ENCODE assay signal across 8 cellular contexts in genomic region chr5:109865636-109866035, GRCh38.
A peak's percentile ranks its signal among the peaks of the same experiment; 100 is the strongest.
DNase-seq lines count a peak whose midpoint lies in the region; ATAC-seq and TF ChIP-seq lines count a peak whose summit lies in the region.

No MANE protein-coding gene starts in this region.

- peak overlapping the region; percentile 38 for H3K4me2 ChIP-seq in fibroblast of lung (ENCODE audit: extremely low read depth, insufficient read depth, low read length)

- no peak overlapping the region for H3K4me3 ChIP-seq in fibroblast of lung (replicated peaks in 1 of 4; ENCODE audit: control extremely low read depth in 1 of 4, insufficient read depth in 1 of 4, low read depth in 3 of 4, low read length in 4 of 4)

- peaks cover 52% of the 10 kb centered on the region for H3K4me1 Mint-ChIP-seq in stimulated activated naive CD8-positive, alpha-beta T cell treated with anti-CD3 and anti-CD28 coated beads, Interleukin-15, amount 100 ng/mL, for 72 hours

- peak overlapping the region in 1 of 2 donors; percentile 17 for H3K27ac Mint-ChIP-seq in activated naive CD4-positive, alpha-beta T cell treated with anti-CD3 and anti-CD28 coated beads, Interleukin-2, amount 50 U/mL, for 72 hours
- H3K27ac Mint-ChIP-seq in stimulated activated naive CD8-positive, alpha-beta T cell treated with anti-CD3 and anti-CD28 coated beads, Interleukin-15, amount 100 ng/mL, for 72 hours, result peak overlapping the region in 1 of 2 donors; percentile 72

- H3K9me3 Mint-ChIP-seq in activated naive CD4-positive, alpha-beta T cell treated with anti-CD3 and anti-CD28 coated beads, Interleukin-2, amount 50 U/mL, for 72 hours, result no peaks in the 10 kb centered on the region
- H3K9me3 Mint-ChIP-seq in stimulated activated naive CD8-positive, alpha-beta T cell treated with anti-CD3 and anti-CD28 coated beads, Interleukin-15, amount 100 ng/mL, for 72 hours, result no peaks in the 10 kb centered on the region

- peak overlapping the region; percentile 38 for H3K27ac ChIP-seq in fibroblast of lung (ENCODE audit: insufficient read depth, low read length)

- no peak overlapping the region for H2AFZ ChIP-seq in fibroblast of lung (ENCODE audit: low read length)

- no peaks in the 10 kb centered on the region for H3K27me3 Mint-ChIP-seq in stimulated activated naive CD8-positive, alpha-beta T cell treated with anti-CD3 and anti-CD28 coated beads, Interleukin-15, amount 100 ng/mL, for 72 hours

- H3K27me3 ChIP-seq in fibroblast of lung (ENCODE audit: control insufficient read depth, insufficient read depth, low read length), result no peaks in the 10 kb centered on the region

- peak; percentile 50 to 67 for ATAC-seq in activated naive CD4-positive, alpha-beta T cell treated with anti-CD3 and anti-CD28 coated beads, Interleukin-2, amount 50 U/mL, for 72 hours
- ATAC-seq in stimulated activated naive CD8-positive, alpha-beta T cell treated with anti-CD3 and anti-CD28 coated beads, Interleukin-15, amount 100 ng/mL, for 72 hours, result peak; percentile 59
- no peak for ATAC-seq in HG02970 (IDR thresholded peaks at IDR 0.05; ENCODE audit: low FRiP score, unreplicated experiment)

- no peaks in the 10 kb centered on the region for H3K9me3 ChIP-seq in fibroblast of lung (ENCODE audit: control insufficient read depth, insufficient read depth, low read depth, low read length)

- H3K4me3 Mint-ChIP-seq in stimulated activated naive CD8-positive, alpha-beta T cell treated with anti-CD3 and anti-CD28 coated beads, Interleukin-15, amount 100 ng/mL, for 72 hours, result no peak overlapping the region

- no peaks in the 10 kb centered on the region for H4K20me1 ChIP-seq in fibroblast of lung (ENCODE audit: control insufficient read depth, extremely low read depth, insufficient read depth, low read length)

- peaks cover 24 to 46% of the 10 kb centered on the region in 2 donors for H3K36me3 Mint-ChIP-seq in activated naive CD4-positive, alpha-beta T cell treated with anti-CD3 and anti-CD28 coated beads, Interleukin-2, amount 50 U/mL, for 72 hours

- H3K36me3 ChIP-seq in fibroblast of lung (ENCODE audit: control insufficient read depth, insufficient read depth, low read length), result no peaks in the 10 kb centered on the region

- no peak overlapping the region for H3K9ac ChIP-seq in fibroblast of lung (ENCODE audit: insufficient read depth, low read length)

- no peak for DNase-seq in activated naive CD4-positive, alpha-beta T cell treated with anti-CD3 and anti-CD28 coated beads, Interleukin-2, amount 50 U/mL, for 72 hours (ENCODE audit: low spot score in 2 of 2)
- DNase-seq in activated naive CD4-positive, alpha-beta T cell (lab: John Stamatoyannopoulos, UW), result no peak
- DNase-seq in NCI-H774 (lab: John Stamatoyannopoulos, UW), result peak; percentile 75
- peak; percentile 96 to 100 for DNase-seq in fibroblast of lung (ENCODE audit: low read depth in 2 of 2)
- no peak for DNase-seq in stimulated activated naive CD8-positive, alpha-beta T cell treated with anti-CD3 and anti-CD28 coated beads, Interleukin-15, amount 100 ng/mL, for 72 hours
- no peak for DNase-seq in Kasumi-1 (lab: John Stamatoyannopoulos, UW)
- DNase-seq in stimulated activated CD4-positive, alpha-beta T cell treated with anti-CD3 and anti-CD28 coated beads, Interleukin-2, amount 100 ng/mL, for 24 hours, result no peak

- no peak for TF ChIP-seq CTCF in fibroblast of lung (conservative IDR thresholded peaks at IDR 0.05 in 1 of 2, IDR thresholded peaks at IDR 0.05 in 1 of 2; ENCODE audit: low read depth in 1 of 2, low read length in 2 of 2)

- no peaks in the 10 kb centered on the region for H3K79me2 ChIP-seq in fibroblast of lung (ENCODE audit: control insufficient read depth, insufficient read depth, low read length)

- peaks cover 11% of the 10 kb centered on the region for H3K4me1 ChIP-seq in fibroblast of lung (ENCODE audit: control insufficient read depth, extremely low read depth, insufficient read depth, low read length)

Comparison
In these comparisons a context has a peak if more than half of its experiments do, and no peak if none do; other contexts are left out.
1. DNase-seq: peak in NCI-H774 (single experiment) and fibroblast of lung (2 of 2); none in activated naive CD4-positive, alpha-beta T cell treated with anti-CD3 and anti-CD28 coated beads, Interleukin-2, amount 50 U/mL, for 72 hours (0 of 2), activated naive CD4-positive, alpha-beta T cell (0 of 4), stimulated activated naive CD8-positive, alpha-beta T cell treated with anti-CD3 and anti-CD28 coated beads, Interleukin-15, amount 100 ng/mL, for 72 hours (0 of 2), Kasumi-1 (0 of 2) and stimulated activated CD4-positive, alpha-beta T cell treated with anti-CD3 and anti-CD28 coated beads, Interleukin-2, amount 100 ng/mL, for 24 hours (0 of 2).